In the genomic region with DNA sequence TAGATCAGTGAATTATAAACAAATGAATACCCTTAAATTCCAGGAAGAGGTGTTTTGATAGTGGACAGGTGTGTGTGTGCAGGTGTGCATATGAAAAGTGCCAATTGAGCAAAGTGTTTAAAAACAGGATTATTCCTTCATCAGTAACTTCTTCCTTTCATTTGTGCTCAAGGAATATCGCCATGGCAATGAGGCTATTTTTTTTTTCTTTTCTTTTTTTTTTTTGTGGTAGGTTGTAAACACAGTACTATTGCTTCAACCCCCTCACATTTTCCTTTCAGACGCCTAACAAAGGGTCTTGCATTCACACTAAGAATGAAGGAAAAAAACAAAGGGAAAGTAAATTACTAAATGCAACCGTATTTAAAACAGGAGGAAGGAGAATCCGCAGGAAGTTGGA, we compare ENCODE assay signal across 9 cellular contexts. TPM values are rescaled to one million over a fixed set of nuclear protein-coding genes. Genes with fewer than 3 reads are reported as not detected.
DNase-seq lines count a peak whose midpoint lies in the region; ATAC-seq, FAIRE-seq and TF ChIP-seq lines count a peak whose summit lies in the region.
"Had no signal": no experiment of that assay in that cellular context is flagged by ENCODE, and none has a peak within 500 bp of the region (broad histone marks: within the 10 kb centered on the region; RNA-seq: fewer than 3 reads in every experiment).

No MANE protein-coding gene starts in this region.

- H3K36me3 Mint-ChIP-seq in CD4-positive, alpha-beta memory T cell = peaks cover 0 to 15% of the 10 kb centered on the region in 2 donors
- no peaks in the 10 kb centered on the region for H3K36me3 Mint-ChIP-seq in endodermal cell (ENCODE audit: low read depth)

- H3K27me3 Mint-ChIP-seq in CD4-positive, alpha-beta memory T cell = no peaks in the 10 kb centered on the region
- no peaks in the 10 kb centered on the region for H3K27me3 Mint-ChIP-seq in endodermal cell (ENCODE audit: insufficient read depth)

- no peaks in the 10 kb centered on the region for H3K9me3 Mint-ChIP-seq in CD4-positive, alpha-beta memory T cell
- no peaks in the 10 kb centered on the region for H3K9me3 Mint-ChIP-seq in endodermal cell

- H3K4me3 Mint-ChIP-seq in CD4-positive, alpha-beta memory T cell = peak overlapping the region in 4 of 8 donors; percentile 17 to 98 (median 94)
- peak overlapping the region; percentile 80 for H3K4me3 Mint-ChIP-seq in endodermal cell

- intact Hi-C loops in CD4-positive, alpha-beta memory T cell (cut with micrococcal nuclease) = no loop called here
- intact Hi-C loops in Panc1 (cut with micrococcal nuclease; ENCODE audit: unreplicated experiment) (loop anchor here (10.0 kb wide), 1 partner anchor 51 kb away; the partner anchor contains the start of gene VWA7), pancreas (cut with DNase I) (no loop called here)

- in situ Hi-C loops in Panc1 (cut with HindIII; ENCODE audit: low pct_unique_long_range_greater_than_20kb, low sequenced_read_pairs) = no loop called here

- peak overlapping the region in 6 of 7 donors; percentile 69 to 99 (median 82) for H3K27ac Mint-ChIP-seq in CD4-positive, alpha-beta memory T cell
- peak overlapping the region; percentile 97 for H3K27ac Mint-ChIP-seq in endodermal cell

- no peaks in the 10 kb centered on the region for H3K27me3 ChIP-seq in CD4-positive, alpha-beta memory T cell (ENCODE audit: insufficient read depth, low read length)
- no peaks in the 10 kb centered on the region for H3K27me3 ChIP-seq in Panc1 (ENCODE audit: control insufficient read depth, insufficient read depth, low read length)
- H3K27me3 ChIP-seq in endodermal cell (ENCODE audit: control insufficient read depth, insufficient read depth, low read length, poor library complexity, severe bottlenecking) = no peaks in the 10 kb centered on the region
- H3K27me3 ChIP-seq in pancreas = no peaks in the 10 kb centered on the region

- H3K9ac ChIP-seq in endodermal cell (ENCODE audit: extremely low read depth, low read length, poor library complexity, severe bottlenecking) = peak overlapping the region; percentile 3

- BruUV-seq in Panc1 (replicated peaks; lab: Mats Ljungman, UMichigan) = no TSS peak

- peaks cover 48% of the 10 kb centered on the region for H3K4me1 ChIP-seq in CD4-positive, alpha-beta memory T cell (ENCODE audit: insufficient read depth, low read length)
- H3K4me1 ChIP-seq in Panc1 (ENCODE audit: control insufficient read depth, insufficient read depth, low read length) = peaks cover 30% of the 10 kb centered on the region
- no peaks in the 10 kb centered on the region for H3K4me1 ChIP-seq in endodermal cell (ENCODE audit: control insufficient read depth, insufficient read depth, low read length)
- peaks cover 31 to 41% (median 40%) of the 10 kb centered on the region in 3 donors for H3K4me1 ChIP-seq in pancreas

- no peaks in the 10 kb centered on the region for H3K36me3 ChIP-seq in CD4-positive, alpha-beta memory T cell (ENCODE audit: insufficient read depth, low read length)
- H3K36me3 ChIP-seq in Panc1 (ENCODE audit: control insufficient read depth, insufficient read depth, low read length) (no peaks in the 10 kb centered on the region; the same call in 1 of the 2 replicates), endodermal cell (ENCODE audit: control insufficient read depth, insufficient read depth, low read length) (no peaks in the 10 kb centered on the region), pancreas (no peaks in the 10 kb centered on the region)

- no peak for TF ChIP-seq CTCF in Panc1 (IDR thresholded peaks at IDR 0.05)
- TF ChIP-seq CTCF in endodermal cell (conservative IDR thresholded peaks at IDR 0.05) = no peak
- TF ChIP-seq CTCF in pancreas (IDR thresholded peaks at IDR 0.05) = no peak

- POLR2A ChIA-PET in CD4-positive, alpha-beta memory T cell (lab: Charles Lee; ENCODE audit: partially characterized antibody) = interaction anchor here (1.0 to 4.3 kb wide), 6 partner anchors 12 to 173 kb away, joined by 3 to 81 read pairs (median 14); partner anchors contain the start of genes ABHD16A, BAG6, CLIC1 and HSPA1A
- POLR2A ChIA-PET in Panc1 (lab: Charles Lee) = no interaction called here

- H3K27ac ChIP-seq in CD4-positive, alpha-beta memory T cell (ENCODE audit: low read depth, low read length) = no peak overlapping the region
- H3K27ac ChIP-seq in Panc1 (ENCODE audit: low read length) (peak overlapping the region; percentile 67; the same call in 1 of the 2 replicates), endodermal cell (ENCODE audit: low read depth, low read length) (no peak overlapping the region), pancreas (peak overlapping the region; percentile 66 to 99 (median 84))

- no peaks in the 10 kb centered on the region for H3K9me3 ChIP-seq in CD4-positive, alpha-beta memory T cell (ENCODE audit: control insufficient read depth in 1 of 2, low read length in 2 of 2)
- H3K9me3 ChIP-seq in Panc1 (ENCODE audit: control insufficient read depth, insufficient read depth, low read depth, low read length) (no peaks in the 10 kb centered on the region), endodermal cell (ENCODE audit: control insufficient read depth, low read length) (no peaks in the 10 kb centered on the region), pancreas (no peaks in the 10 kb centered on the region)

- CTCF ChIA-PET in CD4-positive, alpha-beta memory T cell (lab: Charles Lee; ENCODE audit: partially characterized antibody) = interaction anchor here (1.1 to 2.6 kb wide), 4 partner anchors 8 to 227 kb away, joined by 3 to 15 read pairs (median 8); partner anchors contain the start of gene LSM2
- CTCF ChIA-PET in Panc1 (lab: Charles Lee) = no interaction called here

- no peak for FAIRE-seq in pancreas (lab: Jason Lieb, UNC)

- H3K4me3 ChIP-seq in CD4-positive, alpha-beta memory T cell (ENCODE audit: low read length in 2 of 2) = no peak overlapping the region
- H3K4me3 ChIP-seq in Panc1 (ENCODE audit: low read depth in 2 of 2, low read length in 2 of 2) = no peak overlapping the region
- H3K4me3 ChIP-seq in endodermal cell (ENCODE audit: low read length) = no peak overlapping the region
- peak overlapping the region in 1 of 4 donors; percentile 44 for H3K4me3 ChIP-seq in pancreas

- DNase-seq in CD4-positive, alpha-beta memory T cell = no peak
- DNase-seq in Panc1 (ENCODE audit: low read depth, low spot score) = no peak
- no peak for DNase-seq in endodermal cell
- DNase-seq in pancreas = no peak
- no peak for DNase-seq in H4 (ENCODE audit: low spot score)
- DNase-seq in mesenteric fat pad (ENCODE audit: low spot score) = no peak
- DNase-seq: T1000 had no signal

- 82 to 85% methylated on average over 2 to 4 of the region's 4 CpGs for WGBS in endodermal cell (ENCODE audit: insufficient coverage in 1 of 2, insufficient read length in 1 of 2), 2 experiments
- WGBS in pancreas, 2 donors = 21 to 30% methylated on average over 4 of the region's 4 CpGs

- ATAC-seq in Panc1 (no peak), pancreas (no peak), GM18858 (IDR thresholded peaks at IDR 0.05; ENCODE audit: unreplicated experiment) (no peak), HG03095 (IDR thresholded peaks at IDR 0.05; ENCODE audit: unreplicated experiment) (no peak)

- peaks cover 19 to 62% (median 43%) of the 10 kb centered on the region in 4 donors for H3K4me1 Mint-ChIP-seq in CD4-positive, alpha-beta memory T cell
- H3K4me1 Mint-ChIP-seq in endodermal cell = peaks cover 37% of the 10 kb centered on the region

RNA-seq across cellular contexts. Expression of gene HSPA1B, which starts 2.0 kb away (rescaled TPM):
- total RNA-seq in CD4-positive, alpha-beta memory T cell = 10 to 100 TPM; 58.0 to 60.8 TPM
- 1 to 10 TPM; 1.9 to 5.3 TPM for polyA plus RNA-seq in CD4-positive, alpha-beta memory T cell
- total RNA-seq in Panc1 (2021; ENCODE audit: unreplicated experiment) (147 TPM), endodermal cell (10 to 100 TPM; 61.8 to 83.9 TPM), pancreas (100 to 1,000 TPM in 2 of 6 donors, 10 to 100 TPM in 4; 24.6 to 248 (median 43.2) TPM), mesenteric fat pad (111 TPM)
- 235 TPM for polyA plus RNA-seq in Panc1 (2012; ENCODE audit: insufficient read length)
- 64.0 TPM for polyA plus RNA-seq in endodermal cell (2013, experiment 1 of 2)
- polyA plus RNA-seq in endodermal cell (2013, experiment 2 of 2) = 54.0 TPM
- polyA plus RNA-seq in pancreas = 10 to 100 TPM; 18.4 to 60.4 TPM
- 84.4 and 109 TPM in 2 replicates for total RNA-seq in H4 (2014; rRNA removed; shearing (Covaris generic))

RNA-seq across cellular contexts. Expression of gene HSPA1A, which starts 10.2 kb away (rescaled TPM):
- total RNA-seq in CD4-positive, alpha-beta memory T cell = 10 to 100 TPM; 69.9 to 71.5 TPM
- 10 to 100 TPM; 14.6 to 71.9 TPM for polyA plus RNA-seq in CD4-positive, alpha-beta memory T cell
- 169 TPM for total RNA-seq in Panc1 (2021; ENCODE audit: unreplicated experiment)
- 344 TPM for polyA plus RNA-seq in Panc1 (2012; ENCODE audit: insufficient read length)
- 10 to 100 TPM; 53.1 to 62.6 TPM for total RNA-seq in endodermal cell
- polyA plus RNA-seq in endodermal cell (2013, experiment 1 of 2) = 50.5 TPM
- polyA plus RNA-seq in endodermal cell (2013, experiment 2 of 2) = 49.6 TPM
- total RNA-seq in pancreas = 100 to 1,000 TPM in 1 of 6 donors, 10 to 100 TPM in 5; 18.2 to 195 (median 29.6) TPM
- polyA plus RNA-seq in pancreas = 10 to 100 TPM; 51.7 to 85.0 TPM
- 29.8 and 31.5 TPM in 2 replicates for total RNA-seq in H4 (2014; rRNA removed; shearing (Covaris generic))
- 139 TPM for total RNA-seq in mesenteric fat pad

RNA-seq across cellular contexts. Expression of gene HSPA1L, which starts 10.5 kb away (rescaled TPM):
- 1 to 10 TPM; 8.2 to 8.3 TPM for total RNA-seq in CD4-positive, alpha-beta memory T cell
- polyA plus RNA-seq in CD4-positive, alpha-beta memory T cell = 1 to 10 TPM; 1.1 to 4.4 TPM
- 2.8 TPM for total RNA-seq in Panc1 (2021; ENCODE audit: unreplicated experiment)
- 3.8 TPM for polyA plus RNA-seq in Panc1 (2012; ENCODE audit: insufficient read length)
- 1 to 10 TPM; 1.2 to 1.5 TPM for total RNA-seq in endodermal cell
- 1.1 TPM for polyA plus RNA-seq in endodermal cell (2013, experiment 1 of 2)
- polyA plus RNA-seq in endodermal cell (2013, experiment 2 of 2) = 1.4 TPM
- 1 to 10 TPM in 2 of 6 donors, under 1 TPM in 4; 0.51 to 1.2 (median 0.68) TPM for total RNA-seq in pancreas
- 1 to 10 TPM in 1 of 2 donors, under 1 TPM in 1; 0.46 to 1.0 TPM for polyA plus RNA-seq in pancreas
- 0.85 and 1.0 TPM in 2 replicates for total RNA-seq in H4 (2014; rRNA removed; shearing (Covaris generic))
- 0.84 TPM for total RNA-seq in mesenteric fat pad

RNA-seq across cellular contexts. Expression of gene LSM2, which starts 18.8 kb away (rescaled TPM):
- 10 to 100 TPM; 30.0 to 34.6 TPM for total RNA-seq in CD4-positive, alpha-beta memory T cell
- 10 to 100 TPM; 67.4 to 80.4 TPM for polyA plus RNA-seq in CD4-positive, alpha-beta memory T cell
- total RNA-seq in Panc1 (2021; ENCODE audit: unreplicated experiment) (89.7 TPM), endodermal cell (100 to 1,000 TPM; 106 to 119 TPM), pancreas (10 to 100 TPM; 11.0 to 23.1 (median 19.0) TPM), mesenteric fat pad (25.7 TPM)
- 91.3 TPM for polyA plus RNA-seq in Panc1 (2012; ENCODE audit: insufficient read length)
- 131 TPM for polyA plus RNA-seq in endodermal cell (2013, experiment 1 of 2)
- 120 TPM for polyA plus RNA-seq in endodermal cell (2013, experiment 2 of 2)
- 10 to 100 TPM; 25.1 to 27.3 TPM for polyA plus RNA-seq in pancreas
- 108 and 123 TPM in 2 replicates for total RNA-seq in H4 (2014; rRNA removed; shearing (Covaris generic))

RNA-seq across cellular contexts. Expression of gene VARS1, which starts 30.0 kb away (rescaled TPM):
- total RNA-seq in CD4-positive, alpha-beta memory T cell = 10 to 100 TPM; 39.6 to 46.8 TPM
- 10 to 100 TPM; 43.4 to 45.9 TPM for polyA plus RNA-seq in CD4-positive, alpha-beta memory T cell
- total RNA-seq in Panc1 (2021; ENCODE audit: unreplicated experiment) = 229 TPM
- polyA plus RNA-seq in Panc1 (2012; ENCODE audit: insufficient read length) = 274 TPM
- total RNA-seq in endodermal cell = 10 to 100 TPM; 81.4 to 83.1 TPM
- polyA plus RNA-seq in endodermal cell (2013, experiment 1 of 2) = 76.2 TPM
- polyA plus RNA-seq in endodermal cell (2013, experiment 2 of 2) = 67.5 TPM
- 10 to 100 TPM; 22.0 to 48.1 (median 36.2) TPM for total RNA-seq in pancreas
- 10 to 100 TPM; 35.3 to 67.3 TPM for polyA plus RNA-seq in pancreas
- total RNA-seq in H4 (2014; rRNA removed; shearing (Covaris generic)) = 37.3 and 37.5 TPM in 2 replicates
- total RNA-seq in mesenteric fat pad = 62.6 TPM

Comparison
In these comparisons a context has a peak if more than half of its experiments do, and no peak if none do; other contexts are left out.
1. H3K27ac ChIP-seq: peak in Panc1 (single experiment) and pancreas (4 of 4); none in CD4-positive, alpha-beta memory T cell (single experiment) and endodermal cell (single experiment).